In genomic region chr14:76812422-76813383, GRCh38 we compare ENCODE assay signal across 8 cellular contexts. TPM values are rescaled to one million over a fixed set of nuclear protein-coding genes. Genes with fewer than 3 reads are reported as not detected.
DNase-seq lines count a peak whose midpoint lies in the region; ATAC-seq and TF ChIP-seq lines count a peak whose summit lies in the region.

A gene with protein sequence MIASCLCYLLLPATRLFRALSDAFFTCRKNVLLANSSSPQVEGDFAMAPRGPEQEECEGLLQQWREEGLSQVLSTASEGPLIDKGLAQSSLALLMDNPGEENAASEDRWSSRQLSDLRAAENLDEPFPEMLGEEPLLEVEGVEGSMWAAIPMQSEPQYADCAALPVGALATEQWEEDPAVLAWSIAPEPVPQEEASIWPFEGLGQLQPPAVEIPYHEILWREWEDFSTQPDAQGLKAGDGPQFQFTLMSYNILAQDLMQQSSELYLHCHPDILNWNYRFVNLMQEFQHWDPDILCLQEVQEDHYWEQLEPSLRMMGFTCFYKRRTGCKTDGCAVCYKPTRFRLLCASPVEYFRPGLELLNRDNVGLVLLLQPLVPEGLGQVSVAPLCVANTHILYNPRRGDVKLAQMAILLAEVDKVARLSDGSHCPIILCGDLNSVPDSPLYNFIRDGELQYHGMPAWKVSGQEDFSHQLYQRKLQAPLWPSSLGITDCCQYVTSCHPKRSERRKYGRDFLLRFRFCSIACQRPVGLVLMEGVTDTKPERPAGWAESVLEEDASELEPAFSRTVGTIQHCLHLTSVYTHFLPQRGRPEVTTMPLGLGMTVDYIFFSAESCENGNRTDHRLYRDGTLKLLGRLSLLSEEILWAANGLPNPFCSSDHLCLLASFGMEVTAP (minus strand): TSS chr14:76812882. CDS start chr14:76812827, 55 bp downstream.

- DNase-seq in NCI-H1694 treated with DMSO at 0.1 percent for 48 hours (lab: John Stamatoyannopoulos, UW) (peak; percentile 95), amniotic stem cell (lab: John Stamatoyannopoulos, UW) (peak; percentile 79), left cardiac atrium (peak; percentile 96), posterior cingulate gyrus (peak; percentile 90 to 99 (median 92)), type B pancreatic cell (ENCODE audit: extremely low spot score, unreplicated experiment) (peak; percentile 96)

- H3K4me3 Mint-ChIP-seq in T-helper 1 cell treated with Interleukin-12 subunit alpha and Interleukin-12 subunit beta and Interleukin-4 antibody, amounts not matched to agents 30 μg/mL and 1 μg/mL, for 36 hours = peak within 1 kb of the TSS; percentile 92
- peak within 1 kb of the TSS; percentile 97 for H3K4me3 Mint-ChIP-seq in type B pancreatic cell

- peak within 1 kb of the TSS; percentile 89 for H3K27ac Mint-ChIP-seq in T-helper 1 cell treated with Interleukin-12 subunit alpha and Interleukin-12 subunit beta and Interleukin-4 antibody, amounts not matched to agents 30 μg/mL and 1 μg/mL, for 36 hours
- peak within 1 kb of the TSS; percentile 92 for H3K27ac Mint-ChIP-seq in type B pancreatic cell

- intact Hi-C loops in left cardiac atrium (cut with DNase I) (no loop called here), posterior cingulate gyrus (cut with DNase I) (loop anchor here (1.0 to 10.0 kb wide), 3 partner anchors 16 to 62 kb away; no protein-coding TSS in a partner anchor)

- H3K4me1 Mint-ChIP-seq in T-helper 1 cell treated with Interleukin-12 subunit alpha and Interleukin-12 subunit beta and Interleukin-4 antibody, amounts not matched to agents 30 μg/mL and 1 μg/mL, for 36 hours (ENCODE audit: low read depth) = peaks cover 18% of the 10 kb centered on the region
- peaks cover 23% of the 10 kb centered on the region for H3K4me1 Mint-ChIP-seq in type B pancreatic cell (ENCODE audit: unreplicated experiment)

- peak; percentile 75 for ATAC-seq in HG02938 (IDR thresholded peaks at IDR 0.05; ENCODE audit: unreplicated experiment)
- peak; percentile 95 to 96 for ATAC-seq in left cardiac atrium

- TF ChIP-seq CTCF in type B pancreatic cell (conservative IDR thresholded peaks at IDR 0.05) = no peak

- H3K36me3 Mint-ChIP-seq in T-helper 1 cell treated with Interleukin-12 subunit alpha and Interleukin-12 subunit beta and Interleukin-4 antibody, amounts not matched to agents 30 μg/mL and 1 μg/mL, for 36 hours (ENCODE audit: low read depth) = peaks cover 2% of the 10 kb centered on the region
- peaks cover 6% of the 10 kb centered on the region for H3K36me3 Mint-ChIP-seq in type B pancreatic cell

- TF ChIP-seq POLR2A in GM15510 (IDR thresholded peaks at IDR 0.05; ENCODE audit: borderline replicate concordance, extremely low read depth, insufficient read length) = peak; percentile 92

- no peaks in the 10 kb centered on the region for H3K9me3 Mint-ChIP-seq in T-helper 1 cell treated with Interleukin-12 subunit alpha and Interleukin-12 subunit beta and Interleukin-4 antibody, amounts not matched to agents 30 μg/mL and 1 μg/mL, for 36 hours
- no peaks in the 10 kb centered on the region for H3K9me3 Mint-ChIP-seq in type B pancreatic cell

- no peaks in the 10 kb centered on the region for H3K27me3 Mint-ChIP-seq in T-helper 1 cell treated with Interleukin-12 subunit alpha and Interleukin-12 subunit beta and Interleukin-4 antibody, amounts not matched to agents 30 μg/mL and 1 μg/mL, for 36 hours (ENCODE audit: low read depth)
- H3K27me3 Mint-ChIP-seq in type B pancreatic cell = no peaks in the 10 kb centered on the region

RNA-seq across cellular contexts. Expression of the gene that starts here (rescaled TPM):
- total RNA-seq in left cardiac atrium (10 to 100 TPM; 14.9 to 21.6 TPM), type B pancreatic cell (ENCODE audit: low replicate concordance) (24.7 and 28.4 TPM in 2 replicates)

Comparison
In these comparisons a context has a peak if more than half of its experiments do, and no peak if none do; other contexts are left out.
1. Peak in every context shown above with its lines: DNase-seq and ATAC-seq.